In genomic region chr10:49642311-49642710, GRCh38 we compare ENCODE assay signal across 22 cellular contexts. TPM values are rescaled to one million over a fixed set of nuclear protein-coding genes. Genes with fewer than 3 reads are reported as not detected.
DNase-seq lines count a peak whose midpoint lies in the region; ATAC-seq and TF ChIP-seq lines count a peak whose summit lies in the region.
"Had no signal": no experiment of that assay in that cellular context is flagged by ENCODE, and none has a peak within 500 bp of the region (broad histone marks: within the 10 kb centered on the region; RNA-seq: fewer than 3 reads in every experiment).

No MANE protein-coding gene starts in this region.

- H3K4me3 ChIP-seq in RWPE2 (ENCODE audit: severe bottlenecking) (no peak overlapping the region), upper lobe of right lung (no peak overlapping the region)
- H3K4me3 ChIP-seq: BLaER1 treated with 17β-estradiol and CSF1 and Interleukin-3, amounts not matched to agents 10 nM and 100 nM; GM12878; GM23248 had no signal

- H3K36me3 ChIP-seq in RWPE2 (ENCODE audit: low read depth) (no peaks in the 10 kb centered on the region), upper lobe of right lung (no peaks in the 10 kb centered on the region)
- H3K36me3 ChIP-seq: BLaER1 treated with 17β-estradiol and CSF1 and Interleukin-3, amounts not matched to agents 10 nM and 100 nM had no signal

- H3K27me3 ChIP-seq in RWPE2 (ENCODE audit: insufficient read depth, poor library complexity, severe bottlenecking) (peaks cover 25% of the 10 kb centered on the region), upper lobe of right lung (peaks cover 10% of the 10 kb centered on the region)
- H3K27me3 ChIP-seq: BLaER1 treated with 17β-estradiol and CSF1 and Interleukin-3, amounts not matched to agents 10 nM and 100 nM had no signal

- H3K27ac ChIP-seq in RWPE2 (ENCODE audit: poor library complexity, severe bottlenecking): no peak overlapping the region
- H3K27ac ChIP-seq in upper lobe of right lung: no peak overlapping the region
- H3K27ac ChIP-seq: 22Rv1; BLaER1 treated with 17β-estradiol and CSF1 and Interleukin-3, amounts not matched to agents 10 nM and 100 nM; GM23248 had no signal

- H3K4me1 ChIP-seq in RWPE2 (ENCODE audit: insufficient read depth, poor library complexity, severe bottlenecking) (no peaks in the 10 kb centered on the region), upper lobe of right lung (no peaks in the 10 kb centered on the region)

- intact Hi-C loops in posterior vena cava (cut with DNase I): no loop called here
- intact Hi-C loops in upper lobe of right lung (cut with DNase I): no loop called here

- DNase-seq in activated effector memory CD4-positive, alpha-beta T cell treated with anti-CD3 and anti-CD28 coated beads, Interleukin-2, amount 50 U/mL, for 16 hours: peak; percentile 27
- DNase-seq in activated effector memory CD4-positive, alpha-beta T cell treated with Interleukin-2 at 50 U/mL for 16 hours: no peak
- DNase-seq in RWPE2 (ENCODE audit: low spot score) (peak; percentile 20), mesenteric fat pad (ENCODE audit: low spot score) (peak; percentile 81), posterior vena cava (ENCODE audit: low spot score) (peak; percentile 43), upper lobe of right lung (no peak), NCI-H524 treated with DMSO at 0.1 percent for 48 hours (lab: John Stamatoyannopoulos, UW) (no peak)
- DNase-seq in activated CD4-positive, alpha-beta T cell treated with anti-CD3 and anti-CD28 coated beads for 1 hour: no peak
- DNase-seq: CD8-positive, alpha-beta memory T cell; DMS 273 treated with DMSO at 0.1 percent for 48 hours; DMS79; EL; GDM1; GM23248; H7; HCEC 1CT had no signal

- H3K9me3 ChIP-seq in RWPE2 (ENCODE audit: severe bottlenecking): no peaks in the 10 kb centered on the region
- no peaks in the 10 kb centered on the region for H3K9me3 ChIP-seq in upper lobe of right lung
- H3K9me3 ChIP-seq: BLaER1 treated with 17β-estradiol and CSF1 and Interleukin-3, amounts not matched to agents 10 nM and 100 nM had no signal

- ATAC-seq in RWPE2 (ENCODE audit: low read depth): no peak
- ATAC-seq in upper lobe of right lung: no peak
- ATAC-seq: GM12878 had no signal

- TF ChIP-seq CTCF in RWPE2 (IDR thresholded peaks at IDR 0.05; ENCODE audit: poor library complexity, severe bottlenecking) (no peak), upper lobe of right lung (IDR thresholded peaks at IDR 0.05) (no peak)

RNA-seq across cellular contexts. Expression of gene CHAT, which starts 28.5 kb away (rescaled TPM):
- not detected for total RNA-seq in mesenteric fat pad
- not detected for total RNA-seq in posterior vena cava
- not detected for total RNA-seq in upper lobe of right lung
- total RNA-seq: B cell; CD4-positive, alpha-beta T cell; CD8-positive, alpha-beta memory T cell; GM12878; GM23248; H1; H7 had no signal

RNA-seq across cellular contexts. Expression of gene SLC18A3, which starts 32.2 kb away (rescaled TPM):
- total RNA-seq in mesenteric fat pad (not detected), posterior vena cava (not detected), upper lobe of right lung (not detected)
- total RNA-seq: B cell; CD4-positive, alpha-beta T cell; CD8-positive, alpha-beta memory T cell; GM12878; GM23248; H1; H7 had no signal

RNA-seq across cellular contexts. Expression of gene C10orf53, which starts 37.1 kb away (rescaled TPM):
- total RNA-seq in mesenteric fat pad (not detected), posterior vena cava (not detected), upper lobe of right lung (not detected)
- total RNA-seq: B cell; CD4-positive, alpha-beta T cell; CD8-positive, alpha-beta memory T cell; GM12878; GM23248; H1; H7 had no signal

Comparison
In these comparisons a context has a peak if more than half of its experiments do, and no peak if none do; other contexts are left out.
1. DNase-seq: peak in activated effector memory CD4-positive, alpha-beta T cell treated with anti-CD3 and anti-CD28 coated beads, Interleukin-2, amount 50 U/mL, for 16 hours (single experiment), RWPE2 (single experiment), mesenteric fat pad (single experiment) and posterior vena cava (single experiment); none in activated effector memory CD4-positive, alpha-beta T cell treated with Interleukin-2 at 50 U/mL for 16 hours (single experiment), upper lobe of right lung (single experiment), NCI-H524 treated with DMSO at 0.1 percent for 48 hours (single experiment) and activated CD4-positive, alpha-beta T cell treated with anti-CD3 and anti-CD28 coated beads for 1 hour (single experiment).